Comparison of ENCODE assay signal across 1 cellular context in genomic region chr16:70711211-70711978, GRCh38.
TF ChIP-seq lines count a peak whose summit lies in the region.

No MANE protein-coding gene starts in this region.

TF ChIP-seq in HepG2, 621 proteins besides CTCF, POLR2A, EP300 and RAD21 (continued from another document and continues in another):
- TF ChIP-seq ZXDC (CRISPR knock-in tag; IDR thresholded peaks at IDR 0.05) (0 out of 2 replicates have a peak, but pooled peaks have one; percentile 33), ZNF644 (CRISPR knock-in tag; IDR thresholded peaks at IDR 0.05; ENCODE audit: low read depth) (peak; percentile 43; the same call in 1 of the 2 replicates), MTA1 (CRISPR knock-in tag; IDR thresholded peaks at IDR 0.05; ENCODE audit: borderline replicate concordance) (peak; percentile 82; the same call in 1 of the 2 replicates), TBX2 (CRISPR knock-in tag; IDR thresholded peaks at IDR 0.05; ENCODE audit: borderline replicate concordance) (peak; percentile 94), ZNF639 (CRISPR knock-in tag; conservative IDR thresholded peaks at IDR 0.05) (peak; percentile 73), IKZF1 (IDR thresholded peaks at IDR 0.05) (no peak), ZBTB49 (CRISPR knock-in tag; IDR thresholded peaks at IDR 0.05; ENCODE audit: borderline replicate concordance) (no peak), AGO1 (IDR thresholded peaks at IDR 0.05; ENCODE audit: low read depth, low read length, poor library complexity, severe bottlenecking) (peak; percentile 57), TP53 (CRISPR knock-in tag; conservative IDR thresholded peaks at IDR 0.05) (peak; percentile 40; the same call in 1 of the 2 replicates), ZFP36L2 (CRISPR knock-in tag; IDR thresholded peaks at IDR 0.05) (no peak), ZNF616 (CRISPR knock-in tag; IDR thresholded peaks at IDR 0.05; ENCODE audit: low read depth) (peak; percentile 85), KDM1A (CRISPR knock-in tag; IDR thresholded peaks at IDR 0.05) (no peak; the same call in 1 of the 2 replicates), FOXA1 (IDR thresholded peaks at IDR 0.05) (no peak), FOXA1 (CRISPR knock-in tag; IDR thresholded peaks at IDR 0.05) (peak; percentile 34; the same call in 1 of the 2 replicates), ZNF550 (CRISPR knock-in tag; IDR thresholded peaks at IDR 0.05; ENCODE audit: borderline replicate concordance) (0 out of 2 replicates have a peak, but pooled peaks have one; percentile 29), ZUFSP (CRISPR knock-in tag; IDR thresholded peaks at IDR 0.05; ENCODE audit: borderline replicate concordance) (no peak), ZGPAT (CRISPR knock-in tag; IDR thresholded peaks at IDR 0.05) (peak; percentile 90), HNRNPL (IDR thresholded peaks at IDR 0.05; ENCODE audit: low read depth, low read length) (peak; percentile 87), CHCHD3 (CRISPR knock-in tag; IDR thresholded peaks at IDR 0.05) (no peak), FOXC1 (CRISPR knock-in tag; IDR thresholded peaks at IDR 0.05; ENCODE audit: borderline replicate concordance) (peak; percentile 63), ELF4 (CRISPR knock-in tag; IDR thresholded peaks at IDR 0.05; ENCODE audit: borderline replicate concordance) (0 out of 2 replicates have a peak, but pooled peaks have one; percentile 40), ZBTB46 (CRISPR knock-in tag; IDR thresholded peaks at IDR 0.05; ENCODE audit: borderline replicate concordance) (no peak), NFYB (CRISPR knock-in tag; IDR thresholded peaks at IDR 0.05) (peak; percentile 30; the same call in 1 of the 2 replicates), PCBP2 (optimal IDR thresholded peaks at IDR 0.05; ENCODE audit: low read depth, low read length, poor library complexity, severe bottlenecking) (no peak), PRDM10 (CRISPR knock-in tag; IDR thresholded peaks at IDR 0.05; ENCODE audit: low read depth) (peak; percentile 86), ZNF460 (CRISPR knock-in tag; IDR thresholded peaks at IDR 0.05; ENCODE audit: borderline replicate concordance) (no peak; the same call in 1 of the 2 replicates), ZHX1 (CRISPR knock-in tag; IDR thresholded peaks at IDR 0.05; ENCODE audit: low read depth) (0 out of 2 replicates have a peak, but pooled peaks have one; percentile 76), CEBPG (CRISPR knock-in tag; IDR thresholded peaks at IDR 0.05) (peak; percentile 93), SNAI1 (CRISPR knock-in tag; IDR thresholded peaks at IDR 0.05; ENCODE audit: borderline replicate concordance) (0 out of 2 replicates have a peak, but pooled peaks have one; percentile 24), RBM22 (optimal IDR thresholded peaks at IDR 0.05; ENCODE audit: low read length) (peak; percentile 76), ZNF496 (CRISPR knock-in tag; IDR thresholded peaks at IDR 0.05; ENCODE audit: insufficient replicate concordance) (no peak), GLI4 (CRISPR knock-in tag; IDR thresholded peaks at IDR 0.05; ENCODE audit: borderline replicate concordance) (no peak), AFF4 (CRISPR knock-in tag; IDR thresholded peaks at IDR 0.05) (no peak), SRY (CRISPR knock-in tag; IDR thresholded peaks at IDR 0.05) (peak; percentile 86)
